Comparison of ENCODE assay signal across 19 cellular contexts in genomic region chr3:143559291-143559690, GRCh38.
A peak's percentile ranks its signal among the peaks of the same experiment; 100 is the strongest.
DNase-seq lines count a peak whose midpoint lies in the region; ATAC-seq and TF ChIP-seq lines count a peak whose summit lies in the region.
"Had no signal": no experiment of that assay in that cellular context is flagged by ENCODE, and none has a peak within 500 bp of the region (broad histone marks: within the 10 kb centered on the region; RNA-seq: fewer than 3 reads in every experiment).

No MANE protein-coding gene starts in this region.

- H3K4me3 ChIP-seq in fibroblast of pulmonary artery (replicated peaks; ENCODE audit: low read depth, low read length) (no peak overlapping the region), retinal pigment epithelial cell (ENCODE audit: low read length) (no peak overlapping the region)
- H3K4me3 ChIP-seq: BLaER1, GM12878, HAP-1 had no signal

- no peak for TF ChIP-seq CTCF in fibroblast of pulmonary artery (IDR thresholded peaks at IDR 0.05; ENCODE audit: low read length, missing control alignments)
- TF ChIP-seq CTCF in retinal pigment epithelial cell (conservative IDR thresholded peaks at IDR 0.05; ENCODE audit: low read depth, low read length), result no peak

- peak; percentile 8 for DNase-seq in NCI-H82 (lab: John Stamatoyannopoulos, UW)
- no peak for DNase-seq in NCI-H82 treated with DMSO at 0.1 percent for 48 hours (lab: John Stamatoyannopoulos, UW; ENCODE audit: unreplicated experiment)
- peak; percentile 8 for DNase-seq in fibroblast of pulmonary artery (ENCODE audit: low read depth)
- peak; percentile 13 for DNase-seq in retinal pigment epithelial cell (ENCODE audit: low read depth)
- no peak for DNase-seq in DMS153 treated with DMSO at 0.1 percent for 48 hours (lab: John Stamatoyannopoulos, UW; ENCODE audit: unreplicated experiment)
- DNase-seq: Calu3; CD4-positive, alpha-beta T cell; CD8-positive, alpha-beta memory T cell; COR-L47; DMS153; DMS79; EL; GDM1; GOT3; HFFc6 had no signal

- no peak for ATAC-seq in GM19351 (IDR thresholded peaks at IDR 0.05; ENCODE audit: unreplicated experiment)
- ATAC-seq: GM12878 had no signal

Comparison
In these comparisons a context has a peak if more than half of its experiments do, and no peak if none do; other contexts are left out.
1. DNase-seq: peak in NCI-H82 (single experiment), fibroblast of pulmonary artery (single experiment) and retinal pigment epithelial cell (single experiment); none in NCI-H82 treated with DMSO at 0.1 percent for 48 hours (single experiment) and DMS153 treated with DMSO at 0.1 percent for 48 hours (single experiment).